In the genomic region with DNA sequence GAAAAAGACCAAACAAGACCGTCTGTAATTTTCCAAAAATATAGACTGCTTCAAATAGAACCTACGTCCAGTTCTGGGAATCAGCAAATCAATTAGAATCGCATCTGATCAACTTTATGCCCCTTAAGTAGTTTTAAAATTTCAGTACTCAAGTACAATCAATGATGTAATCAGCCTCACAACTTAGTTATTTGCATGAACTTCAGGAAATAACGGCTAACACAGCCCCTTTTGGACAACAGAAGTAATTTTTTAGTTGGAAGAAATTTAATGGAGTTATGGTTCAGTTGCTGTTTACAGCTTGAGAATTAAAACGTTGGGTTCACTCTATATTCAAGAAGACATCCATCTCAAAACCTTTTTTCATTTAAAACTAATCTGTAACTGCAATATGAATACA, we compare ENCODE assay signal across 8 cellular contexts. TPM values are rescaled to one million over a fixed set of nuclear protein-coding genes. Genes with fewer than 3 reads are reported as not detected.
A peak's percentile ranks its signal among the peaks of the same experiment; 100 is the strongest.
DNase-seq lines count a peak whose midpoint lies in the region; ATAC-seq, FAIRE-seq and TF ChIP-seq lines count a peak whose summit lies in the region.

No MANE protein-coding gene starts in this region.

- H4K5ac ChIP-seq in mesendoderm (ENCODE audit: low read length): no peak overlapping the region

- no peak; the same call in 2 of the 3 replicates for ATAC-seq in DND-41 (ENCODE audit: insufficient read depth, low read depth)
- no peak for ATAC-seq in GM21423 (IDR thresholded peaks at IDR 0.05; ENCODE audit: unreplicated experiment)

- H3K4me1 ChIP-seq in DND-41 (ENCODE audit: insufficient read depth, low read length) (peaks cover 40% of the 10 kb centered on the region), mesendoderm (ENCODE audit: control insufficient read depth, low read depth, low read length) (peaks cover 4% of the 10 kb centered on the region)

- H3K4me3 ChIP-seq in DND-41 (ENCODE audit: low read depth in 1 of 2, low read length in 2 of 2) (peak overlapping the region; percentile 69 to 77), bronchial epithelial cell (ENCODE audit: low read depth, low read length) (peak overlapping the region; percentile 64), mesendoderm (ENCODE audit: low read length) (no peak overlapping the region)

- H3K27me3 ChIP-seq in DND-41 (ENCODE audit: insufficient read depth, low read length, poor library complexity) (no peaks in the 10 kb centered on the region), bronchial epithelial cell (ENCODE audit: control insufficient read depth, insufficient read depth, low read length) (no peaks in the 10 kb centered on the region), mesendoderm (ENCODE audit: insufficient read depth, low read length, poor library complexity) (no peaks in the 10 kb centered on the region)

- H3K9me3 ChIP-seq in DND-41 (ENCODE audit: insufficient read depth, low read length, severe bottlenecking): no peaks in the 10 kb centered on the region

- no peak overlapping the region for H3K4ac ChIP-seq in mesendoderm (ENCODE audit: low read depth, low read length)

- DNase-seq in DND-41 (no peak), MV-4-11 (lab: John Stamatoyannopoulos, UW) (peak; percentile 54), bronchial epithelial cell (ENCODE audit: low read depth) (peak; percentile 36), mesendoderm (no peak), ecto neural progenitor cell (ENCODE audit: low spot score) (no peak), SHP77 (lab: John Stamatoyannopoulos, UW) (no peak)
- no peak for DNase-seq in stimulated activated CD4-positive, alpha-beta T cell treated with anti-CD3 and anti-CD28 coated beads, Interleukin-2, amount 100 ng/mL, for 48 hours

- H3K79me2 ChIP-seq in DND-41 (ENCODE audit: insufficient read depth, low read length): peaks cover 67% of the 10 kb centered on the region
- H3K79me2 ChIP-seq in mesendoderm (ENCODE audit: control insufficient read depth, insufficient read depth, low read length): peaks cover 6% of the 10 kb centered on the region

- no peak overlapping the region for H2AK5ac ChIP-seq in mesendoderm (ENCODE audit: low read length)

- no peak overlapping the region for H2BK120ac ChIP-seq in mesendoderm (ENCODE audit: low read depth, low read length)

- H2BK15ac ChIP-seq in mesendoderm (replicated peaks; ENCODE audit: low read depth): no peak overlapping the region

- WGBS in mesendoderm (ENCODE audit: extremely low coverage, insufficient coverage, low lambda C conversion rate): no CpG with 5 or more reads among the region's 5 CpGs

- peaks cover 3% of the 10 kb centered on the region for H3K79me1 ChIP-seq in mesendoderm (ENCODE audit: low read length)

- H3K56ac ChIP-seq in mesendoderm (ENCODE audit: low read length): no peak overlapping the region

- peak overlapping the region; percentile 90 for H3K9ac ChIP-seq in DND-41 (ENCODE audit: low read depth, low read length)
- H3K9ac ChIP-seq in mesendoderm (ENCODE audit: low read length): peak overlapping the region; percentile 25

- FAIRE-seq in bronchial epithelial cell (lab: Jason Lieb, UNC): no peak

- H4K8ac ChIP-seq in mesendoderm (ENCODE audit: low read depth, low read length): no peak overlapping the region

- H3K18ac ChIP-seq in mesendoderm (ENCODE audit: low read length): no peak overlapping the region

- peaks cover 7% of the 10 kb centered on the region; the same call in 1 of the 2 replicates for H4K20me1 ChIP-seq in DND-41 (ENCODE audit: insufficient read depth, low read length)

- H3K4me2 ChIP-seq in DND-41 (ENCODE audit: insufficient read depth, low read length) (peak overlapping the region; percentile 76), mesendoderm (ENCODE audit: low read length) (no peak overlapping the region)

- no peak overlapping the region for H3K23ac ChIP-seq in mesendoderm (ENCODE audit: low read length)

- H3K27ac ChIP-seq in DND-41 (ENCODE audit: low read length) (peak overlapping the region; percentile 84), mesendoderm (ENCODE audit: low read depth, low read length) (no peak overlapping the region)

- H2BK5ac ChIP-seq in mesendoderm (ENCODE audit: low read length): no peak overlapping the region

- H2AFZ ChIP-seq in DND-41 (ENCODE audit: low read depth, low read length): peak overlapping the region; percentile 79

- no peak for TF ChIP-seq CTCF in DND-41 (IDR thresholded peaks at IDR 0.05; ENCODE audit: borderline replicate concordance, extremely low read depth, low read length, poor library complexity, severe bottlenecking)
- TF ChIP-seq CTCF in bronchial epithelial cell (IDR thresholded peaks at IDR 0.05; ENCODE audit: insufficient read depth, low read length, severe bottlenecking): no peak

- peaks cover 5% of the 10 kb centered on the region; the same call in 1 of the 2 replicates for H3K36me3 ChIP-seq in DND-41 (ENCODE audit: insufficient read depth, low read length)
- no peaks in the 10 kb centered on the region for H3K36me3 ChIP-seq in bronchial epithelial cell (ENCODE audit: control insufficient read depth, insufficient read depth, low read length)
- no peaks in the 10 kb centered on the region for H3K36me3 ChIP-seq in mesendoderm (ENCODE audit: control insufficient read depth, insufficient read depth, low read length)

RNA-seq across cellular contexts. Expression of a gene that starts 1.1 kb away (rescaled TPM):
- 11.6 and 15.0 TPM in 2 replicates for total RNA-seq in bronchial epithelial cell
- polyA plus RNA-seq in mesendoderm (2013, experiment 1 of 2): 4.5 TPM
- polyA plus RNA-seq in mesendoderm (2013, experiment 2 of 2): 4.7 TPM

Comparison
In these comparisons a context has a peak if more than half of its experiments do, and no peak if none do; other contexts are left out.
1. DNase-seq: peak in MV-4-11 (single experiment) and bronchial epithelial cell (single experiment); none in DND-41 (single experiment), mesendoderm (single experiment), ecto neural progenitor cell (single experiment), SHP77 (0 of 2) and stimulated activated CD4-positive, alpha-beta T cell treated with anti-CD3 and anti-CD28 coated beads, Interleukin-2, amount 100 ng/mL, for 48 hours (0 of 2).